Comparison of ENCODE assay signal across 11 cellular contexts in the genomic region with DNA sequence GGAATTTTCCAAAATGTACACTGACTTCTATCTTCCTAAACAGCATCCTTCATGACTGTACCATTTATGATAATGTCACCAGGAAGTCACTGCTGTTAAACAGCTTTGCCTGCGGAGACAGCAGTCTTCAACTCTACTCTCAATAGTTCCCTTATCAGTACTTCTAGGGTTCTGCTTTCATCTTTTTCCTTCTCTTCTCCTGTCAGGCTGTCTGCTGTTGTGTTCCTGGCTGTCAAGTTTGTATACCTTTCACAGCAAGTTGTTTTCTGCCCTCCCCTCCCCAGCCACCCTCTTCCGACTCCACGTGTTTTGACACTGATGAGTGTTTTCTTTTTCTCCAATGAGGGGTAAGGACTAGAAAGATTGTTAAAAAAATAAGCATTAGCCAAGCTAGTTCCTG. TPM values are rescaled to one million over a fixed set of nuclear protein-coding genes. Genes with fewer than 3 reads are reported as not detected.
DNase-seq lines count a peak whose midpoint lies in the region; ATAC-seq and TF ChIP-seq lines count a peak whose summit lies in the region.
"Had no signal": no experiment of that assay in that cellular context is flagged by ENCODE, and none has a peak within 500 bp of the region (broad histone marks: within the 10 kb centered on the region; RNA-seq: fewer than 3 reads in every experiment).

No MANE protein-coding gene starts in this region.

- DNase-seq in Caki2 (ENCODE audit: low read depth) (peak; percentile 33), Karpas-422 (no peak), globus pallidus (ENCODE audit: low spot score) (no peak), foreskin keratinocyte (no peak), cerebellar nuclear complex (lab: John Stamatoyannopoulos, UW) (no peak)
- DNase-seq in activated T-helper 2 cell treated with anti-CD3 and anti-CD28 coated beads, Interferon-gamma antibody, Interleukin-2, Interleukin-4, amounts not matched to agents 10 μg/mL and 5 μg/mL and 100 μg/mL, durations not matched to agents 14 hours and 24 hours and 36 hours (ENCODE audit: low spot score) = no peak
- no peak for DNase-seq in naive thymus-derived CD8-positive, alpha-beta T cell
- DNase-seq in stimulated activated CD4-positive, alpha-beta T cell treated with anti-CD3 and anti-CD28 coated beads, Interleukin-4, amount 100 ng/mL, for 24 hours = no peak
- DNase-seq: kidney glomerular epithelial cell, sigmoid colon had no signal

- H3K9me3 Mint-ChIP-seq in activated T-helper 2 cell treated with anti-CD3 and anti-CD28 coated beads, Interferon-gamma antibody, Interleukin-2, Interleukin-4, amounts not matched to agents 10 μg/mL and 5 μg/mL and 100 μg/mL, durations not matched to agents 14 hours and 24 hours and 36 hours = no peaks in the 10 kb centered on the region
- no peaks in the 10 kb centered on the region for H3K9me3 Mint-ChIP-seq in naive thymus-derived CD8-positive, alpha-beta T cell

- H3K4me1 ChIP-seq in Karpas-422 (ENCODE audit: low read length) (peaks cover 22% of the 10 kb centered on the region), foreskin keratinocyte (peaks cover 15% of the 10 kb centered on the region)

- in situ Hi-C loops in Caki2 (cut with HindIII; ENCODE audit: low pct_unique_long_range_greater_than_20kb, low sequenced_read_pairs) = no loop called here

- no peak overlapping the region for H3K27ac ChIP-seq in Karpas-422 (ENCODE audit: low read length)
- no peak overlapping the region for H3K27ac ChIP-seq in foreskin keratinocyte

- H3K27me3 ChIP-seq in Karpas-422 (ENCODE audit: low read length) (no peaks in the 10 kb centered on the region), foreskin keratinocyte (no peaks in the 10 kb centered on the region)
- H3K27me3 ChIP-seq: sigmoid colon had no signal

- H3K4me2 ChIP-seq in Karpas-422 (ENCODE audit: low read depth, low read length, poor library complexity, severe bottlenecking) = peak overlapping the region; percentile 94

- peaks cover 40% of the 10 kb centered on the region for H3K79me2 ChIP-seq in Karpas-422 (ENCODE audit: low read length)

- H3K36me3 ChIP-seq in Karpas-422 (ENCODE audit: insufficient read depth, low read length) = peaks cover 24% of the 10 kb centered on the region; the same call in 1 of the 2 replicates

- peaks cover 35% of the 10 kb centered on the region for H3K4me1 Mint-ChIP-seq in activated T-helper 2 cell treated with anti-CD3 and anti-CD28 coated beads, Interferon-gamma antibody, Interleukin-2, Interleukin-4, amounts not matched to agents 10 μg/mL and 5 μg/mL and 100 μg/mL, durations not matched to agents 14 hours and 24 hours and 36 hours (ENCODE audit: low read depth)
- peaks cover 23 to 52% (median 43%) of the 10 kb centered on the region in 4 donors for H3K4me1 Mint-ChIP-seq in naive thymus-derived CD8-positive, alpha-beta T cell

- peak overlapping the region; percentile 68 for H3K4me3 Mint-ChIP-seq in activated T-helper 2 cell treated with anti-CD3 and anti-CD28 coated beads, Interferon-gamma antibody, Interleukin-2, Interleukin-4, amounts not matched to agents 10 μg/mL and 5 μg/mL and 100 μg/mL, durations not matched to agents 14 hours and 24 hours and 36 hours (ENCODE audit: low read depth)
- H3K4me3 Mint-ChIP-seq in naive thymus-derived CD8-positive, alpha-beta T cell = peak overlapping the region; percentile 25 to 80 (median 58)

- H3K27ac Mint-ChIP-seq in activated T-helper 2 cell treated with anti-CD3 and anti-CD28 coated beads, Interferon-gamma antibody, Interleukin-2, Interleukin-4, amounts not matched to agents 10 μg/mL and 5 μg/mL and 100 μg/mL, durations not matched to agents 14 hours and 24 hours and 36 hours = peak overlapping the region; percentile 27
- peak overlapping the region in 6 of 10 donors; percentile 1 to 81 (median 54) for H3K27ac Mint-ChIP-seq in naive thymus-derived CD8-positive, alpha-beta T cell

- ATAC-seq in naive thymus-derived CD8-positive, alpha-beta T cell = no peak
- no peak for ATAC-seq in foreskin keratinocyte
- ATAC-seq: Right ventricle myocardium inferior had no signal

- no peak overlapping the region for H3K9ac ChIP-seq in Karpas-422 (ENCODE audit: low read length)

- peaks cover 60% of the 10 kb centered on the region for H3K36me3 Mint-ChIP-seq in activated T-helper 2 cell treated with anti-CD3 and anti-CD28 coated beads, Interferon-gamma antibody, Interleukin-2, Interleukin-4, amounts not matched to agents 10 μg/mL and 5 μg/mL and 100 μg/mL, durations not matched to agents 14 hours and 24 hours and 36 hours (ENCODE audit: low read depth)
- peaks cover 6 to 53% (median 14%) of the 10 kb centered on the region in 3 donors for H3K36me3 Mint-ChIP-seq in naive thymus-derived CD8-positive, alpha-beta T cell

- H3K4me3 ChIP-seq in Karpas-422 (ENCODE audit: low read length) = no peak overlapping the region

- H3K27me3 Mint-ChIP-seq in activated T-helper 2 cell treated with anti-CD3 and anti-CD28 coated beads, Interferon-gamma antibody, Interleukin-2, Interleukin-4, amounts not matched to agents 10 μg/mL and 5 μg/mL and 100 μg/mL, durations not matched to agents 14 hours and 24 hours and 36 hours (ENCODE audit: low read depth) = no peaks in the 10 kb centered on the region
- H3K27me3 Mint-ChIP-seq in naive thymus-derived CD8-positive, alpha-beta T cell = no peaks in the 10 kb centered on the region

- no peak for TF ChIP-seq CTCF in foreskin keratinocyte (conservative IDR thresholded peaks at IDR 0.05)

- POLR2A ChIA-PET in naive thymus-derived CD8-positive, alpha-beta T cell (lab: Charles Lee) = no interaction called here

- H2AFZ ChIP-seq in Karpas-422 (ENCODE audit: low read length) = no peak overlapping the region

- no peaks in the 10 kb centered on the region for H3K9me3 ChIP-seq in Karpas-422 (ENCODE audit: low read length)
- H3K9me3 ChIP-seq: sigmoid colon had no signal

- H4K20me1 ChIP-seq in Karpas-422 (ENCODE audit: insufficient read depth, low read depth, low read length) = no peaks in the 10 kb centered on the region; the same call in 1 of the 2 replicates

- H3K9me2 ChIP-seq in Karpas-422 (replicated peaks; ENCODE audit: insufficient read depth, low read length) = no peaks in the 10 kb centered on the region

- intact Hi-C loops in activated T-helper 2 cell treated with anti-CD3 and anti-CD28 coated beads, Interferon-gamma antibody, Interleukin-2, Interleukin-4, amounts not matched to agents 10 μg/mL and 5 μg/mL and 100 μg/mL, durations not matched to agents 14 hours and 24 hours and 36 hours (cut with micrococcal nuclease) = no loop called here

RNA-seq across cellular contexts. Expression of gene UPF3A, which starts 2.2 kb away (rescaled TPM):
- total RNA-seq in Caki2 (2014; rRNA removed; shearing (Covaris generic); ENCODE audit: low replicate concordance) = 8.2 and 14.0 TPM in 2 replicates
- total RNA-seq in Karpas-422 (2014; rRNA removed; shearing (Covaris generic); ENCODE audit: low replicate concordance) = 35.8 and 41.1 TPM in 2 replicates
- total RNA-seq in activated T-helper 2 cell treated with anti-CD3 and anti-CD28 coated beads, Interferon-gamma antibody, Interleukin-2, Interleukin-4, amounts not matched to agents 10 μg/mL and 5 μg/mL and 100 μg/mL, durations not matched to agents 14 hours and 24 hours and 36 hours = 45.9 and 49.9 TPM in 2 replicates
- total RNA-seq in naive thymus-derived CD8-positive, alpha-beta T cell = 100 to 1,000 TPM; 106 to 111 TPM
- polyA plus RNA-seq in naive thymus-derived CD8-positive, alpha-beta T cell = 10 to 100 TPM; 17.7 to 35.4 (median 20.9) TPM
- total RNA-seq in foreskin keratinocyte = 33.3 and 36.0 TPM in 2 replicates
- 32.3 and 35.6 TPM in 2 replicates for polyA plus RNA-seq in foreskin keratinocyte

RNA-seq across cellular contexts. Expression of gene CHAMP1, which starts 30.7 kb away (rescaled TPM):
- 27.0 and 56.0 TPM in 2 replicates for total RNA-seq in Caki2 (2014; rRNA removed; shearing (Covaris generic); ENCODE audit: low replicate concordance)
- total RNA-seq in Karpas-422 (2014; rRNA removed; shearing (Covaris generic); ENCODE audit: low replicate concordance) = 22.5 and 35.2 TPM in 2 replicates
- 41.7 and 45.6 TPM in 2 replicates for total RNA-seq in activated T-helper 2 cell treated with anti-CD3 and anti-CD28 coated beads, Interferon-gamma antibody, Interleukin-2, Interleukin-4, amounts not matched to agents 10 μg/mL and 5 μg/mL and 100 μg/mL, durations not matched to agents 14 hours and 24 hours and 36 hours
- total RNA-seq in naive thymus-derived CD8-positive, alpha-beta T cell = 10 to 100 TPM; 20.1 to 27.3 TPM
- polyA plus RNA-seq in naive thymus-derived CD8-positive, alpha-beta T cell = 1 to 10 TPM; 4.4 to 7.5 (median 5.5) TPM
- total RNA-seq in foreskin keratinocyte = 19.3 and 21.8 TPM in 2 replicates
- polyA plus RNA-seq in foreskin keratinocyte = 10.7 and 13.6 TPM in 2 replicates

RNA-seq across cellular contexts. Expression of gene CDC16, which starts 48.9 kb away (rescaled TPM):
- total RNA-seq in Caki2 (2014; rRNA removed; shearing (Covaris generic); ENCODE audit: low replicate concordance) = 34.5 and 41.8 TPM in 2 replicates
- total RNA-seq in Karpas-422 (2014; rRNA removed; shearing (Covaris generic); ENCODE audit: low replicate concordance) = 41.9 and 57.1 TPM in 2 replicates
- total RNA-seq in activated T-helper 2 cell treated with anti-CD3 and anti-CD28 coated beads, Interferon-gamma antibody, Interleukin-2, Interleukin-4, amounts not matched to agents 10 μg/mL and 5 μg/mL and 100 μg/mL, durations not matched to agents 14 hours and 24 hours and 36 hours = 80.4 and 86.1 TPM in 2 replicates
- 100 to 1,000 TPM; 134 to 143 TPM for total RNA-seq in naive thymus-derived CD8-positive, alpha-beta T cell
- 10 to 100 TPM; 12.9 to 19.6 (median 15.4) TPM for polyA plus RNA-seq in naive thymus-derived CD8-positive, alpha-beta T cell
- 59.3 and 62.4 TPM in 2 replicates for total RNA-seq in foreskin keratinocyte
- polyA plus RNA-seq in foreskin keratinocyte = 46.7 and 51.5 TPM in 2 replicates
